In the genomic region with DNA sequence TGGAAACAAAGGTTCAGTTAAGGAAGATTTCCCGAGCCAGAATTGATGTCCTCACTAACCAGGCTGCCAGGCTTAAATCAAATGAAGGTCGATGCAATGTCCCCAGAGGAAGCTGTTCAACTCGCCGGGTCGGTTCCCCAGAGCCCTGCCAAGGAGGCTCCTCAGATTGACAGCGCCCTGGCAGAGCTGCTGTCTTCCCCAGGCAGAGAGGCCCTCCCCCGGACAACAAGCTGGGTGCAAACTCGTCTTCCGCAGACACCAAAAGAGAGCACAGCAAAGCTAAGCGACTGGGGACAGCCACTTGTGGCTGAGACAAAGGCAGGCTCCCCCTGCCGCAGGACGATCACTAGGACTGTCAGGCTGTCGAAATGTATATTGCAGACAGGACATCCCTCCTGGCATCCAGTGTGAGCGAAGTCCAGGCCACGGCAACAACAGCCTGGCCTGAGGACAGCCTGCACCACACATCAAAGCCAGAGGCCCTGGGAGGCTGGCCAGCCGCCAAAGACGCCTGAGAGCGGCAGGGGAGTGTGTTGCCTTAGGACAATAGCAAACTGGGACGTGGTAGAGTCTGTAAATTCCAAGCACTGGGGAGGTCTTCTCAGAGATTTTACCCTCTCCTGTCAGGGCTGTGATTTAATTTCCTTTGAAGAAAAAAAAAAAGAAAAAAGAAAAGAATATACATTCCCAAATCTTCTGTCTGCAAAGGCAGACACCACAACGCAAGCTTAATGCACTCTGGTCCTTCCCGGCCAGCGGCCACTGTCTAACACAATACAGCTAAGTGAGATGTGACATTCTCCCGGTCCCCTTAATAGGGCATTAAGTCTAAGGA, we compare ENCODE assay signal across 1 cellular context.
A peak's percentile ranks its signal among the peaks of the same experiment; 100 is the strongest.
TF ChIP-seq lines count a peak whose summit lies in the region.

No MANE protein-coding gene starts in this region.

TF ChIP-seq in H1, 55 proteins besides CTCF, POLR2A, EP300 and RAD21:
- TF ChIP-seq TEAD4 (IDR thresholded peaks at IDR 0.05; ENCODE audit: low read depth, low read length) (0 out of 2 replicates have a peak, but pooled peaks have one; percentile 49), ASH2L (IDR thresholded peaks at IDR 0.05; ENCODE audit: low read length) (peak; percentile 42), KDM1A (IDR thresholded peaks at IDR 0.05; ENCODE audit: borderline replicate concordance, low read length) (no peak), SIN3A (conservative IDR thresholded peaks at IDR 0.05 in 1 of 2, IDR thresholded peaks at IDR 0.05 in 1 of 2; ENCODE audit: low read depth in 1 of 2, low read length in 2 of 2) (no peak)
